8 cellular contexts compared by ENCODE assay signal in genomic region chr9:19101203-19101602, GRCh38. TPM values are rescaled to one million over a fixed set of nuclear protein-coding genes. Genes with fewer than 3 reads are reported as not detected.
DNase-seq lines count a peak whose midpoint lies in the region; ATAC-seq, FAIRE-seq and TF ChIP-seq lines count a peak whose summit lies in the region.

No MANE protein-coding gene starts in this region.

- peaks cover 4% of the 10 kb centered on the region for H3K27me3 Mint-ChIP-seq in brain
- H3K27me3 Mint-ChIP-seq in natural killer cell treated with Interleukin-12 subunit alpha and Interleukin-12 subunit beta and Interleukin-15 and Interleukin-18, amount 100 ng/mL, for 72 hours, result no peaks in the 10 kb centered on the region

- H3K27ac ChIP-seq in DND-41 (ENCODE audit: low read length), result peak overlapping the region; percentile 70

- intact Hi-C loops in mucosa of descending colon (cut with DNase I, micrococcal nuclease), result loop anchor here in 1 of 2 donors (5.0 kb wide), 1 partner anchor 356 kb away; no protein-coding TSS in a partner anchor

- TF ChIP-seq CTCF in DND-41 (IDR thresholded peaks at IDR 0.05; ENCODE audit: borderline replicate concordance, extremely low read depth, low read length, poor library complexity, severe bottlenecking) (no peak), LNCaP clone FGC (IDR thresholded peaks at IDR 0.05; ENCODE audit: control insufficient read depth, extremely low read depth, insufficient read depth) (no peak), brain (conservative IDR thresholded peaks at IDR 0.05) (no peak), mucosa of descending colon (IDR thresholded peaks at IDR 0.05) (no peak)

- H3K9me3 ChIP-seq in DND-41 (ENCODE audit: insufficient read depth, low read length, severe bottlenecking) (no peaks in the 10 kb centered on the region), mucosa of descending colon (no peaks in the 10 kb centered on the region)

- H3K4me3 ChIP-seq in DND-41 (ENCODE audit: low read depth in 1 of 2, low read length in 2 of 2) (peak overlapping the region; percentile 66 to 93; a peak in 3 of 4 replicates), LNCaP clone FGC (ENCODE audit: low read depth, low read length) (peak overlapping the region; percentile 97), mucosa of descending colon (no peak overlapping the region)

- peaks cover 24% of the 10 kb centered on the region; the same call in 1 of the 2 replicates for H4K20me1 ChIP-seq in DND-41 (ENCODE audit: insufficient read depth, low read length)

- peaks cover 41% of the 10 kb centered on the region for H3K4me1 Mint-ChIP-seq in brain
- peaks cover 18 to 19% of the 10 kb centered on the region in 2 donors for H3K4me1 Mint-ChIP-seq in natural killer cell treated with Interleukin-12 subunit alpha and Interleukin-12 subunit beta and Interleukin-15 and Interleukin-18, amount 100 ng/mL, for 72 hours (ENCODE audit: low read depth in 2 of 2)

- DNase-seq in DND-41 (no peak), LNCaP clone FGC (ENCODE audit: low read depth) (no peak), mucosa of descending colon (no peak), GM19239 (ENCODE audit: insufficient read length, low spot score) (no peak), erythroblast (lab: John Stamatoyannopoulos, UW) (no peak), LoVo (ENCODE audit: low spot score) (no peak)
- DNase-seq in natural killer cell treated with Interleukin-12 subunit alpha and Interleukin-12 subunit beta and Interleukin-15 and Interleukin-18, amount 100 ng/mL, for 72 hours (ENCODE audit: low spot score), result no peak

- peak overlapping the region; percentile 84 for H3K4me2 ChIP-seq in DND-41 (ENCODE audit: insufficient read depth, low read length)

- H3K4me1 ChIP-seq in DND-41 (ENCODE audit: insufficient read depth, low read length) (peaks cover 42% of the 10 kb centered on the region), mucosa of descending colon (ENCODE audit: low read depth) (peaks cover 8% of the 10 kb centered on the region)

- H2AFZ ChIP-seq in DND-41 (ENCODE audit: low read depth, low read length), result no peak overlapping the region

- peaks cover 28% of the 10 kb centered on the region for H3K36me3 Mint-ChIP-seq in brain
- peaks cover 6% of the 10 kb centered on the region for H3K36me3 Mint-ChIP-seq in natural killer cell treated with Interleukin-12 subunit alpha and Interleukin-12 subunit beta and Interleukin-15 and Interleukin-18, amount 100 ng/mL, for 72 hours

- no peak for TF ChIP-seq POLR2A in erythroblast (IDR thresholded peaks at IDR 0.05; ENCODE audit: low read length)

- no peaks in the 10 kb centered on the region for H3K27me3 ChIP-seq in DND-41 (ENCODE audit: insufficient read depth, low read length, poor library complexity)

- peaks cover 55% of the 10 kb centered on the region for H3K79me2 ChIP-seq in DND-41 (ENCODE audit: insufficient read depth, low read length)

- no peak for FAIRE-seq in GM19239 (lab: Jason Lieb, UNC)

- peak overlapping the region in 2 of 5 experiments; percentile 38 to 52 for H3K27ac Mint-ChIP-seq in brain
- H3K27ac Mint-ChIP-seq in natural killer cell treated with Interleukin-12 subunit alpha and Interleukin-12 subunit beta and Interleukin-15 and Interleukin-18, amount 100 ng/mL, for 72 hours, result peak overlapping the region; percentile 90 to 97

- H3K4me3 Mint-ChIP-seq in brain, result peak overlapping the region; percentile 95 to 98 (median 97)
- H3K4me3 Mint-ChIP-seq in natural killer cell treated with Interleukin-12 subunit alpha and Interleukin-12 subunit beta and Interleukin-15 and Interleukin-18, amount 100 ng/mL, for 72 hours, result peak overlapping the region; percentile 96

- peaks cover 0 to 5% (median 0%) of the 10 kb centered on the region in 5 experiments for H3K9me3 Mint-ChIP-seq in brain
- no peaks in the 10 kb centered on the region for H3K9me3 Mint-ChIP-seq in natural killer cell treated with Interleukin-12 subunit alpha and Interleukin-12 subunit beta and Interleukin-15 and Interleukin-18, amount 100 ng/mL, for 72 hours

- H3K36me3 ChIP-seq in DND-41 (ENCODE audit: insufficient read depth, low read length) (peaks cover 24% of the 10 kb centered on the region), mucosa of descending colon (ENCODE audit: low read depth) (no peaks in the 10 kb centered on the region)

- ATAC-seq in DND-41 (ENCODE audit: insufficient read depth, low read depth) (no peak), mucosa of descending colon (no peak)
- no peak for ATAC-seq in natural killer cell treated with Interleukin-12 subunit alpha and Interleukin-12 subunit beta and Interleukin-15 and Interleukin-18, amount 100 ng/mL, for 72 hours

- peak overlapping the region; percentile 82 for H3K9ac ChIP-seq in DND-41 (ENCODE audit: low read depth, low read length)

RNA-seq across cellular contexts. Expression of gene HAUS6, which starts 1.5 kb away (rescaled TPM):
- polyA plus RNA-seq in brain (ENCODE audit: insufficient read depth, low read depth, low replicate concordance), result 5.6 TPM
- total RNA-seq in natural killer cell treated with Interleukin-12 subunit alpha and Interleukin-12 subunit beta and Interleukin-15 and Interleukin-18, amount 100 ng/mL, for 72 hours, result 10 to 100 TPM; 26.2 to 41.8 TPM
- 1 to 10 TPM; 4.8 to 9.6 (median 8.8) TPM for total RNA-seq in mucosa of descending colon

RNA-seq across cellular contexts. Expression of gene PLIN2, which starts 26.1 kb away (rescaled TPM):
- polyA plus RNA-seq in brain (ENCODE audit: insufficient read depth, low read depth, low replicate concordance), result 101 TPM
- 10 to 100 TPM; 57.2 to 88.0 TPM for total RNA-seq in natural killer cell treated with Interleukin-12 subunit alpha and Interleukin-12 subunit beta and Interleukin-15 and Interleukin-18, amount 100 ng/mL, for 72 hours
- total RNA-seq in mucosa of descending colon, result 10 to 100 TPM; 33.5 to 52.4 (median 48.4) TPM

RNA-seq across cellular contexts. Expression of gene RRAGA, which starts 52.0 kb away (rescaled TPM):
- polyA plus RNA-seq in brain (ENCODE audit: insufficient read depth, low read depth, low replicate concordance), result 217 TPM
- 10 to 100 TPM; 39.5 to 77.1 TPM for total RNA-seq in natural killer cell treated with Interleukin-12 subunit alpha and Interleukin-12 subunit beta and Interleukin-15 and Interleukin-18, amount 100 ng/mL, for 72 hours
- total RNA-seq in mucosa of descending colon, result 10 to 100 TPM; 56.5 to 83.3 (median 59.4) TPM
